9 cellular contexts compared by ENCODE assay signal in the genomic region with DNA sequence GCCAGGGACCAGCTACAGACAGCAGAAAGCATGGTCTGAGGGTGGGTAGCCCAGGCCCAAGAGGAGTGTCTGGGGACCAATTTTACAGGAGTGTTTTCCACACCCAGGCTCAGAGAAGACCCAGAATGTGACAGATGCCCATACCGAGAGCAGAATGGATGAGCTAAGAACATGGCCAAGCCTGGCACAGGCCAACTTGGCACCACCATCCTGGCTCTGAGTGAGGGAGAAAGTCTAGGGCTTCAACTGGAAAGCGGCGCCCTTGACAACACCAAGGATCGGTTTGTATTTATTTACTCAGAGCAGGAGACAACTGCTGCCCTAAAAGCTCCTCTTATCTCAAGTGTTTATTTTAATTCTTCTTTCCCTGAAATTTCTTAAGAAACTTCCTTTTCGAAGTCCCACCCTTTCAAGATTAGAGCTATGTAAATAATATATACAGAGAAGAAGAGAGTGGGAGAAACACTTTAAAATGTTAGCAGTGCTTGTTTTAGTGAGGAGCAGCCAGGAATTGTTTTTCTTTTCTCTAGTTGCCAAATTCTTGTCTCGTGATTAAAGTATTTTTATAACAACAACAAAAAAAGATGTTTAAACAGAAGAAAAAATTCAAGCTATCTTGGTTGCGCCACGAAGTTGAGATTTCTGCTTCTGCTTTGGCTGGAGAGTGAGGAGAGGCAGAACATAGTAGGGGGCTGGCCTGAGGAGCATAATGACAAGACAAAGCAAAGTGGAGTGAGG. TPM values are rescaled to one million over a fixed set of nuclear protein-coding genes. Genes with fewer than 3 reads are reported as not detected.
DNase-seq lines count a peak whose midpoint lies in the region; ATAC-seq and TF ChIP-seq lines count a peak whose summit lies in the region.
"Had no signal": no experiment of that assay in that cellular context is flagged by ENCODE, and none has a peak within 500 bp of the region (broad histone marks: within the 10 kb centered on the region; RNA-seq: fewer than 3 reads in every experiment).

No MANE protein-coding gene starts in this region.

- H3K4me1 ChIP-seq in transverse colon: peaks cover 5 to 28% (median 14%) of the 10 kb centered on the region in 4 donors

- intact Hi-C loops in transverse colon (cut with DNase I; ENCODE audit: low total_unique reads): no loop called here

- TF ChIP-seq EP300 in transverse colon (IDR thresholded peaks at IDR 0.05; ENCODE audit: low read depth): no peak

- peak; percentile 34 for DNase-seq in NCI-H2029 (lab: John Stamatoyannopoulos, UW)
- DNase-seq in coronary artery (ENCODE audit: low spot score): no peak
- DNase-seq in mesothelial cell of epicardium (ENCODE audit: low spot score in 2 of 2, unreplicated experiment in 2 of 2): no peak
- DNase-seq in transverse colon: no peak
- no peak for DNase-seq in stimulated activated CD4-positive, alpha-beta T cell treated with anti-CD3 and anti-CD28 coated beads, Interleukin-4, amount 100 ng/mL, for 24 hours
- no peak for DNase-seq in activated CD8-positive, alpha-beta T cell treated with anti-CD3 and anti-CD28 coated beads, Interleukin-2, amount 10 ng/mL, durations not matched to agents 7 days and 5 days

- H3K36me3 Mint-ChIP-seq in mesothelial cell of epicardium: no peaks in the 10 kb centered on the region
- no peaks in the 10 kb centered on the region for H3K36me3 Mint-ChIP-seq in stimulated activated memory B cell treated with anti-CD40 and anti-IgM and Interleukin-4, amounts not matched to agents 10 μg/mL and 1 μg/mL and 100 μg/mL, for 72 hours
- H3K36me3 Mint-ChIP-seq in activated CD8-positive, alpha-beta T cell treated with anti-CD3 and anti-CD28 coated beads, Interleukin-2, amount 10 ng/mL, durations not matched to agents 7 days and 5 days (ENCODE audit: low read depth): no peaks in the 10 kb centered on the region

- H3K27ac ChIP-seq in coronary artery: peak overlapping the region; percentile 73 to 94
- peak overlapping the region; percentile 57 to 85 (median 70) for H3K27ac ChIP-seq in transverse colon

- H3K4me1 Mint-ChIP-seq in mesothelial cell of epicardium: peaks cover 17% of the 10 kb centered on the region
- peaks cover 7% of the 10 kb centered on the region for H3K4me1 Mint-ChIP-seq in stimulated activated memory B cell treated with anti-CD40 and anti-IgM and Interleukin-4, amounts not matched to agents 10 μg/mL and 1 μg/mL and 100 μg/mL, for 72 hours
- no peaks in the 10 kb centered on the region for H3K4me1 Mint-ChIP-seq in activated CD8-positive, alpha-beta T cell treated with anti-CD3 and anti-CD28 coated beads, Interleukin-2, amount 10 ng/mL, durations not matched to agents 7 days and 5 days (ENCODE audit: low read depth)

- CTCF ChIA-PET in activated CD8-positive, alpha-beta T cell treated with anti-CD3 and anti-CD28 coated beads, Interleukin-2, amount 10 ng/mL, durations not matched to agents 7 days and 5 days (lab: Charles Lee): interaction anchor here (1.3 kb wide), 1 partner anchor 9 kb away, joined by 3 read pairs; no protein-coding TSS in a partner anchor

- ATAC-seq in stimulated activated memory B cell treated with anti-CD40 and anti-IgM and Interleukin-4, amounts not matched to agents 10 μg/mL and 1 μg/mL and 100 μg/mL, for 72 hours: no peak
- ATAC-seq in activated CD8-positive, alpha-beta T cell treated with anti-CD3 and anti-CD28 coated beads, Interleukin-2, amount 10 ng/mL, durations not matched to agents 7 days and 5 days: no peak

- peak overlapping the region; percentile 85 for H3K27ac Mint-ChIP-seq in mesothelial cell of epicardium
- H3K27ac Mint-ChIP-seq in stimulated activated memory B cell treated with anti-CD40 and anti-IgM and Interleukin-4, amounts not matched to agents 10 μg/mL and 1 μg/mL and 100 μg/mL, for 72 hours: no peak overlapping the region
- H3K27ac Mint-ChIP-seq in activated CD8-positive, alpha-beta T cell treated with anti-CD3 and anti-CD28 coated beads, Interleukin-2, amount 10 ng/mL, durations not matched to agents 7 days and 5 days: no peak overlapping the region

- WGBS in transverse colon (ENCODE audit: low coverage in 1 of 2), 2 donors: 38 to 40% methylated on average over 8 of the region's 8 CpGs

- no peak for TF ChIP-seq POLR2A in transverse colon (IDR thresholded peaks at IDR 0.05)

- in situ Hi-C loops in transverse colon (cut with MboI; ENCODE audit: low pct_ligation_motif_present in 1 of 4, low pct_unique_long_range_greater_than_20kb in 1 of 4, low sequenced_read_pairs in 3 of 4): no loop called here

- H3K27me3 ChIP-seq in transverse colon: peaks cover 35% of the 10 kb centered on the region

- no peaks in the 10 kb centered on the region for H3K9me3 Mint-ChIP-seq in mesothelial cell of epicardium
- no peaks in the 10 kb centered on the region for H3K9me3 Mint-ChIP-seq in stimulated activated memory B cell treated with anti-CD40 and anti-IgM and Interleukin-4, amounts not matched to agents 10 μg/mL and 1 μg/mL and 100 μg/mL, for 72 hours
- H3K9me3 Mint-ChIP-seq in activated CD8-positive, alpha-beta T cell treated with anti-CD3 and anti-CD28 coated beads, Interleukin-2, amount 10 ng/mL, durations not matched to agents 7 days and 5 days (ENCODE audit: insufficient read depth): no peaks in the 10 kb centered on the region

- H3K9me3 ChIP-seq in transverse colon: no peaks in the 10 kb centered on the region

- H3K27me3 Mint-ChIP-seq in mesothelial cell of epicardium (ENCODE audit: low read depth): peaks cover 5% of the 10 kb centered on the region
- H3K27me3 Mint-ChIP-seq in stimulated activated memory B cell treated with anti-CD40 and anti-IgM and Interleukin-4, amounts not matched to agents 10 μg/mL and 1 μg/mL and 100 μg/mL, for 72 hours: peaks cover 58% of the 10 kb centered on the region
- H3K27me3 Mint-ChIP-seq in activated CD8-positive, alpha-beta T cell treated with anti-CD3 and anti-CD28 coated beads, Interleukin-2, amount 10 ng/mL, durations not matched to agents 7 days and 5 days (ENCODE audit: low read depth): peaks cover 45% of the 10 kb centered on the region

- H3K4me3 Mint-ChIP-seq in mesothelial cell of epicardium: no peak overlapping the region
- H3K4me3 Mint-ChIP-seq in stimulated activated memory B cell treated with anti-CD40 and anti-IgM and Interleukin-4, amounts not matched to agents 10 μg/mL and 1 μg/mL and 100 μg/mL, for 72 hours: no peak overlapping the region
- no peak overlapping the region for H3K4me3 Mint-ChIP-seq in activated CD8-positive, alpha-beta T cell treated with anti-CD3 and anti-CD28 coated beads, Interleukin-2, amount 10 ng/mL, durations not matched to agents 7 days and 5 days

- POLR2A ChIA-PET in activated CD8-positive, alpha-beta T cell treated with anti-CD3 and anti-CD28 coated beads, Interleukin-2, amount 10 ng/mL, durations not matched to agents 7 days and 5 days (lab: Charles Lee): no interaction called here

- no peak for TF ChIP-seq CTCF in coronary artery (IDR thresholded peaks at IDR 0.05)
- no peak for TF ChIP-seq CTCF in mesothelial cell of epicardium (IDR thresholded peaks at IDR 0.05; ENCODE audit: unreplicated experiment)
- TF ChIP-seq CTCF in transverse colon (IDR thresholded peaks at IDR 0.05): no peak

- no peaks in the 10 kb centered on the region for H3K36me3 ChIP-seq in transverse colon

- H3K4me3 ChIP-seq in coronary artery (peak overlapping the region; percentile 13), transverse colon (no peak overlapping the region)

RNA-seq across cellular contexts. Expression of gene TNXB, which starts 16.2 kb away (rescaled TPM):
- 10.8 to 13.9 TPM (median 13.6 TPM) in 3 replicates for total RNA-seq in mesothelial cell of epicardium
- total RNA-seq in transverse colon: 100 to 1,000 TPM in 1 of 4 donors, 10 to 100 TPM in 3; 47.7 to 205 (median 66.2) TPM
- total RNA-seq in activated CD8-positive, alpha-beta T cell treated with anti-CD3 and anti-CD28 coated beads, Interleukin-2, amount 10 ng/mL, durations not matched to agents 7 days and 5 days: 1 to 10 TPM; 3.4 to 4.8 TPM

RNA-seq across cellular contexts. Expression of gene ATF6B, which starts 35.1 kb away (rescaled TPM):
- 95.8 to 99.8 TPM (median 96.3 TPM) in 3 replicates for total RNA-seq in mesothelial cell of epicardium
- total RNA-seq in transverse colon: 100 to 1,000 TPM in 2 of 4 donors, 10 to 100 TPM in 2; 59.0 to 139 (median 98.5) TPM
- 100 to 1,000 TPM; 107 to 117 TPM for total RNA-seq in activated CD8-positive, alpha-beta T cell treated with anti-CD3 and anti-CD28 coated beads, Interleukin-2, amount 10 ng/mL, durations not matched to agents 7 days and 5 days

RNA-seq across cellular contexts. Expression of gene FKBPL, which starts 37.2 kb away (rescaled TPM):
- total RNA-seq in mesothelial cell of epicardium (5.4 to 6.0 TPM (median 6.0 TPM) in 3 replicates), transverse colon (1 to 10 TPM in 2 of 4 donors, not detected in 2; 3.0 to 3.3 TPM)
- 1 to 10 TPM; 7.0 to 8.5 TPM for total RNA-seq in activated CD8-positive, alpha-beta T cell treated with anti-CD3 and anti-CD28 coated beads, Interleukin-2, amount 10 ng/mL, durations not matched to agents 7 days and 5 days

RNA-seq across cellular contexts. Expression of gene CYP21A2, which starts 54.7 kb away (rescaled TPM):
- total RNA-seq in mesothelial cell of epicardium (0.58 to 1.2 TPM (median 0.91 TPM) in 3 replicates), transverse colon (under 1 TPM in 3 of 4 donors, not detected in 1; 0.27 to 0.64 (median 0.40) TPM)
- not detected for total RNA-seq in activated CD8-positive, alpha-beta T cell treated with anti-CD3 and anti-CD28 coated beads, Interleukin-2, amount 10 ng/mL, durations not matched to agents 7 days and 5 days
- total RNA-seq: epithelial cell of proximal tubule, LHCN-M2 had no signal

RNA-seq across cellular contexts. Expression of gene PRRT1, which starts 58.8 kb away (rescaled TPM):
- total RNA-seq in mesothelial cell of epicardium (3.0 to 4.5 TPM (median 3.4 TPM) in 3 replicates), transverse colon (1 to 10 TPM in 2 of 4 donors, not detected in 2; 2.4 to 2.7 TPM)
- total RNA-seq in activated CD8-positive, alpha-beta T cell treated with anti-CD3 and anti-CD28 coated beads, Interleukin-2, amount 10 ng/mL, durations not matched to agents 7 days and 5 days: under 1 TPM; 0.37 to 0.45 TPM
- total RNA-seq: epithelial cell of proximal tubule had no signal
